1 cellular context compared by ENCODE assay signal in genomic region chr3:142888484-142889262, GRCh38.
TF ChIP-seq lines count a peak whose summit lies in the region.

Gene PCOLCE2 (minus strand): TSS chr3:142889083. CDS start chr3:142888896, 187 bp downstream.

TF ChIP-seq in HepG2, 621 proteins besides CTCF, POLR2A, EP300 and RAD21 (continued from another document):
- TF ChIP-seq PAXIP1 (CRISPR knock-in tag; conservative IDR thresholded peaks at IDR 0.05) = no peak
- TF ChIP-seq ZGPAT (CRISPR knock-in tag; IDR thresholded peaks at IDR 0.05) = peak; percentile 46; the same call in 1 of the 2 replicates
- TF ChIP-seq ZNF83 (CRISPR knock-in tag; IDR thresholded peaks at IDR 0.05; ENCODE audit: borderline replicate concordance) = no peak
- TF ChIP-seq SIX1 (CRISPR knock-in tag; IDR thresholded peaks at IDR 0.05; ENCODE audit: borderline replicate concordance) = no peak
- TF ChIP-seq ZBTB33 (CRISPR knock-in tag; IDR thresholded peaks at IDR 0.05) = no peak
- TF ChIP-seq ZNF777 (CRISPR knock-in tag; IDR thresholded peaks at IDR 0.05) = peak; percentile 93
- TF ChIP-seq ZSCAN29 (CRISPR knock-in tag; conservative IDR thresholded peaks at IDR 0.05) = peak; percentile 72; the same call in 1 of the 2 replicates
- 0 out of 2 replicates have a peak, but pooled peaks have one; percentile 12 for TF ChIP-seq NR2C2 (CRISPR knock-in tag; IDR thresholded peaks at IDR 0.05; ENCODE audit: borderline replicate concordance)
- TF ChIP-seq ZNF329 (CRISPR knock-in tag; IDR thresholded peaks at IDR 0.05; ENCODE audit: low read depth) = 0 out of 2 replicates have a peak, but pooled peaks have one; percentile 2
- TF ChIP-seq ZNF547 (CRISPR knock-in tag; IDR thresholded peaks at IDR 0.05) = peak; percentile 51; the same call in 1 of the 2 replicates
- TF ChIP-seq HOXA3 (CRISPR knock-in tag; IDR thresholded peaks at IDR 0.05) = peak; percentile 28; the same call in 1 of the 2 replicates
- 0 out of 2 replicates have a peak, but pooled peaks have one; percentile 25 for TF ChIP-seq THAP8 (CRISPR knock-in tag; IDR thresholded peaks at IDR 0.05; ENCODE audit: borderline replicate concordance)
- no peak for TF ChIP-seq MEF2D (CRISPR knock-in tag; IDR thresholded peaks at IDR 0.05)
- 0 out of 2 replicates have a peak, but pooled peaks have one; percentile 42 for TF ChIP-seq ZNF446 (CRISPR knock-in tag; IDR thresholded peaks at IDR 0.05)
- TF ChIP-seq CSRNP1 (CRISPR knock-in tag; IDR thresholded peaks at IDR 0.05) = no peak
- no peak for TF ChIP-seq ZFP36 (IDR thresholded peaks at IDR 0.05; ENCODE audit: borderline replicate concordance, low read depth, low read length, partially characterized antibody)
- no peak for TF ChIP-seq CENPT (CRISPR knock-in tag; IDR thresholded peaks at IDR 0.05; ENCODE audit: low read depth)
- peak; percentile 86 for TF ChIP-seq MYC (CRISPR knock-in tag; IDR thresholded peaks at IDR 0.05; ENCODE audit: borderline replicate concordance)
- peak; percentile 49 for TF ChIP-seq ZNF781 (CRISPR knock-in tag; IDR thresholded peaks at IDR 0.05; ENCODE audit: borderline replicate concordance, not compliant biosample characterization)
- TF ChIP-seq CBFB (CRISPR knock-in tag; IDR thresholded peaks at IDR 0.05) = 0 out of 2 replicates have a peak, but pooled peaks have one; percentile 11
- 0 out of 2 replicates have a peak, but pooled peaks have one; percentile 43 for TF ChIP-seq ZNF234 (CRISPR knock-in tag; conservative IDR thresholded peaks at IDR 0.05)
- peak; percentile 60; the same call in 1 of the 2 replicates for TF ChIP-seq YEATS4 (CRISPR knock-in tag; IDR thresholded peaks at IDR 0.05; ENCODE audit: borderline replicate concordance)
- TF ChIP-seq PBX3 (CRISPR knock-in tag; IDR thresholded peaks at IDR 0.05; ENCODE audit: borderline replicate concordance) = no peak
- no peak for TF ChIP-seq GFI1 (CRISPR knock-in tag; IDR thresholded peaks at IDR 0.05; ENCODE audit: borderline replicate concordance)
- no peak for TF ChIP-seq RELA (CRISPR knock-in tag; IDR thresholded peaks at IDR 0.05)
- no peak for TF ChIP-seq ONECUT2 (CRISPR knock-in tag; IDR thresholded peaks at IDR 0.05)
- TF ChIP-seq KLF15 (CRISPR knock-in tag; IDR thresholded peaks at IDR 0.05; ENCODE audit: borderline replicate concordance) = peak; percentile 56; the same call in 1 of the 2 replicates
- TF ChIP-seq MAFF (IDR thresholded peaks at IDR 0.05; ENCODE audit: low read depth, low read length) = no peak
- no peak for TF ChIP-seq ZNF549 (CRISPR knock-in tag; IDR thresholded peaks at IDR 0.05)
- no peak for TF ChIP-seq MATR3 (CRISPR knock-in tag; IDR thresholded peaks at IDR 0.05)
- TF ChIP-seq MLX (CRISPR knock-in tag; IDR thresholded peaks at IDR 0.05) = peak; percentile 16; the same call in 1 of the 2 replicates
- peak; percentile 85 for TF ChIP-seq ZNF605 (CRISPR knock-in tag; IDR thresholded peaks at IDR 0.05)
